18 cellular contexts compared by ENCODE assay signal in the genomic region with DNA sequence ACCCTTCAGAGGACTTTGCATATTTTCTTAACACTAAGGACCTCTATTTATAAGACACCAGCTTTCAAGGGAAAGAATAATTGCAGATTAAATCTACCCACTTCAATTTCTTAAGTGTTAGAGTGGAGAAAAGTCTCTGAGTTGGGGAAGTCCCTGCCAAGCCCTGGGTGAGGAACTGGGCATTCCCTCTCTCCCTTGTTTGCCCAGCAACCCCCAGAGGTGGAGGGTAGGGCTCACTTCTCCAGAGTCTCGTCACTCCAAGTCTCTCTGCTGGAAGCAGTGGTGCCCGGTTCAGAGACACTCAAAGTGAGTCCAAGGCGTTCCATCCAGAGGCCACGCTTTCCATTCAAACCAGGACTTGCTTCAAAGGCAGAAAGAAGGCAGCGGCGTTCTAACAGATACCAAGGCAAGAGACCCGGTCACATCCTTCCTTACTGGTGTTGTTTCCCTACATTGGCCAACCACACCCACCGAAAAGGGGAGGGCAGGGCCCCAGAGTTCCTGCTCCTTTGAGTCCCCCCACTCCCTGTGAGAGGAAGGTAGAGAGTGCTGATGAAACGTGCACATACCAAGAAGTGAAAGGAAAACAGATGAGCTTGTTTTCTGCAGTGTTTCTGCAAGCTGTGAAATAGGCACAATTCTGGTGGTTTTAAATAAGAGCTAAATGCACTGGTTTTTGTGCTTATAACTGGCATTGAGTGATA. TPM values are rescaled to one million over a fixed set of nuclear protein-coding genes. Genes with fewer than 3 reads are reported as not detected.
DNase-seq lines count a peak whose midpoint lies in the region; ATAC-seq and TF ChIP-seq lines count a peak whose summit lies in the region.
"Had no signal": no experiment of that assay in that cellular context is flagged by ENCODE, and none has a peak within 500 bp of the region (broad histone marks: within the 10 kb centered on the region; RNA-seq: fewer than 3 reads in every experiment).

No MANE protein-coding gene starts in this region.

- peak overlapping the region; percentile 20 to 48 for H3K27ac ChIP-seq in left lung
- H3K27ac ChIP-seq in vagina: peak overlapping the region; percentile 30
- H3K27ac ChIP-seq: right lobe of liver had no signal

- H3K36me3 ChIP-seq in left lung: no peaks in the 10 kb centered on the region
- H3K36me3 ChIP-seq in vagina: no peaks in the 10 kb centered on the region
- H3K36me3 ChIP-seq: heart right ventricle, right lobe of liver had no signal

- no peak for TF ChIP-seq POLR2A in vagina (IDR thresholded peaks at IDR 0.05)

- ATAC-seq in left lung (peak; percentile 79), GM21526 (IDR thresholded peaks at IDR 0.05; ENCODE audit: low FRiP score, unreplicated experiment) (no peak), GM19397 (IDR thresholded peaks at IDR 0.05; ENCODE audit: unreplicated experiment) (no peak)
- ATAC-seq: effector memory CD8-positive, alpha-beta T cell had no signal

- no peak for TF ChIP-seq CTCF in left lung (IDR thresholded peaks at IDR 0.05)
- no peak for TF ChIP-seq CTCF in vagina (IDR thresholded peaks at IDR 0.05)
- no peak for TF ChIP-seq CTCF in progenitor cell of endocrine pancreas (IDR thresholded peaks at IDR 0.05; ENCODE audit: unreplicated experiment)

- POLR2A ChIA-PET in activated CD4-positive, alpha-beta memory T cell treated with anti-CD3 and anti-CD28 coated beads for 36 hours (lab: Charles Lee): interaction anchor here (0.6 kb wide), 1 partner anchor 194 kb away, joined by 3 read pairs; no protein-coding TSS in a partner anchor

- H3K9me3 ChIP-seq in left lung: no peaks in the 10 kb centered on the region
- no peaks in the 10 kb centered on the region for H3K9me3 ChIP-seq in vagina
- H3K9me3 ChIP-seq: heart right ventricle, right lobe of liver had no signal

- H3K4me3 Mint-ChIP-seq in activated CD4-positive, alpha-beta memory T cell treated with anti-CD3 and anti-CD28 coated beads for 36 hours: peak overlapping the region; percentile 52
- H3K4me3 Mint-ChIP-seq in progenitor cell of endocrine pancreas (ENCODE audit: low read depth): no peak overlapping the region
- H3K4me3 Mint-ChIP-seq: effector memory CD8-positive, alpha-beta T cell; type B pancreatic cell had no signal

- H3K27me3 ChIP-seq in left lung (peaks cover 0 to 20% of the 10 kb centered on the region in 2 donors), vagina (no peaks in the 10 kb centered on the region)
- H3K27me3 ChIP-seq: right lobe of liver had no signal

- H3K27ac Mint-ChIP-seq in activated CD4-positive, alpha-beta memory T cell treated with anti-CD3 and anti-CD28 coated beads for 36 hours: peak overlapping the region; percentile 23
- no peak overlapping the region for H3K27ac Mint-ChIP-seq in progenitor cell of endocrine pancreas
- H3K27ac Mint-ChIP-seq: CD14-positive monocyte; effector memory CD8-positive, alpha-beta T cell; type B pancreatic cell had no signal

- intact Hi-C loops in activated CD4-positive, alpha-beta memory T cell treated with anti-CD3 and anti-CD28 coated beads for 36 hours (cut with micrococcal nuclease): loop anchor here (10.0 kb wide), 1 partner anchor 954 kb away; no protein-coding TSS in a partner anchor
- intact Hi-C loops in left lung (cut with DNase I): no loop called here
- intact Hi-C loops in vagina (cut with DNase I): no loop called here

- peak; percentile 18 for DNase-seq in stimulated activated CD4-positive, alpha-beta T cell treated with anti-CD3 and anti-CD28 coated beads, Interleukin-15, amount 100 ng/mL, for 24 hours
- no peak for DNase-seq in stimulated activated CD4-positive, alpha-beta T cell treated with anti-CD3 and anti-CD28 coated beads, Interleukin-12 subunit alpha, Interleukin-12 subunit beta, amount 100 ng/mL, for 4 hours
- DNase-seq in activated CD4-positive, alpha-beta memory T cell treated with anti-CD3 and anti-CD28 coated beads for 36 hours: peak; percentile 34
- DNase-seq in left lung (peak in 1 of 2 donors; percentile 81), vagina (ENCODE audit: extremely low spot score in 2 of 2) (no peak), progenitor cell of endocrine pancreas (ENCODE audit: low spot score, unreplicated experiment) (no peak)
- DNase-seq: aorta; effector memory CD8-positive, alpha-beta T cell; HCEC 1CT; KG1; right lobe of liver had no signal

- H3K4me1 ChIP-seq in left lung (peaks cover 2 to 17% of the 10 kb centered on the region in 2 donors), vagina (peaks cover 6% of the 10 kb centered on the region)

- CTCF ChIA-PET in activated CD4-positive, alpha-beta memory T cell treated with anti-CD3 and anti-CD28 coated beads for 36 hours (lab: Charles Lee): no interaction called here

- peaks cover 9% of the 10 kb centered on the region for H3K27me3 Mint-ChIP-seq in activated CD4-positive, alpha-beta memory T cell treated with anti-CD3 and anti-CD28 coated beads for 36 hours
- peaks cover 29% of the 10 kb centered on the region for H3K27me3 Mint-ChIP-seq in progenitor cell of endocrine pancreas

- H3K4me1 Mint-ChIP-seq in activated CD4-positive, alpha-beta memory T cell treated with anti-CD3 and anti-CD28 coated beads for 36 hours (ENCODE audit: low read depth): peaks cover 16% of the 10 kb centered on the region
- H3K4me1 Mint-ChIP-seq in progenitor cell of endocrine pancreas (ENCODE audit: low read depth): peaks cover 10% of the 10 kb centered on the region

- no peak overlapping the region for H3K4me3 ChIP-seq in left lung
- no peak overlapping the region for H3K4me3 ChIP-seq in vagina
- H3K4me3 ChIP-seq: heart right ventricle, right lobe of liver had no signal

- no peaks in the 10 kb centered on the region for H3K9me3 Mint-ChIP-seq in activated CD4-positive, alpha-beta memory T cell treated with anti-CD3 and anti-CD28 coated beads for 36 hours
- H3K9me3 Mint-ChIP-seq in progenitor cell of endocrine pancreas (ENCODE audit: low read depth): peaks cover 4% of the 10 kb centered on the region
- H3K9me3 Mint-ChIP-seq: effector memory CD8-positive, alpha-beta T cell; type B pancreatic cell had no signal

- no peaks in the 10 kb centered on the region for H3K36me3 Mint-ChIP-seq in activated CD4-positive, alpha-beta memory T cell treated with anti-CD3 and anti-CD28 coated beads for 36 hours
- no peaks in the 10 kb centered on the region for H3K36me3 Mint-ChIP-seq in progenitor cell of endocrine pancreas (ENCODE audit: insufficient read depth)
- H3K36me3 Mint-ChIP-seq: CD14-positive monocyte, type B pancreatic cell had no signal

RNA-seq across cellular contexts. Expression of gene BDKRB2, which starts 6.1 kb away (rescaled TPM):
- total RNA-seq in activated CD4-positive, alpha-beta memory T cell treated with anti-CD3 and anti-CD28 coated beads for 36 hours: under 1 TPM in 1 of 2 experiments, not detected in 1; 0.12 TPM
- total RNA-seq in left lung (1 to 10 TPM in 1 of 2 donors, under 1 TPM in 1; 0.81 to 1.9 TPM), vagina (23.3 TPM), progenitor cell of endocrine pancreas (0.36 and 0.42 TPM in 2 replicates)
- total RNA-seq: activated CD8-positive, alpha-beta memory T cell treated with anti-CD3 and anti-CD28 coated beads for 36 hours; SK-MEL-5 had no signal

RNA-seq across cellular contexts. Expression of gene BDKRB1, which starts 57.4 kb away (rescaled TPM):
- not detected for total RNA-seq in activated CD4-positive, alpha-beta memory T cell treated with anti-CD3 and anti-CD28 coated beads for 36 hours
- total RNA-seq in left lung (under 1 TPM in 1 of 2 donors, not detected in 1; 0.35 TPM), vagina (2.5 TPM), progenitor cell of endocrine pancreas (not detected in 2 replicates)
- total RNA-seq: activated CD8-positive, alpha-beta memory T cell treated with anti-CD3 and anti-CD28 coated beads for 36 hours had no signal

Comparison
In these comparisons a context has a peak if more than half of its experiments do, and no peak if none do; other contexts are left out.
1. DNase-seq: peak in stimulated activated CD4-positive, alpha-beta T cell treated with anti-CD3 and anti-CD28 coated beads, Interleukin-15, amount 100 ng/mL, for 24 hours (single experiment) and activated CD4-positive, alpha-beta memory T cell treated with anti-CD3 and anti-CD28 coated beads for 36 hours (single experiment); none in stimulated activated CD4-positive, alpha-beta T cell treated with anti-CD3 and anti-CD28 coated beads, Interleukin-12 subunit alpha, Interleukin-12 subunit beta, amount 100 ng/mL, for 4 hours (single experiment), vagina (0 of 2) and progenitor cell of endocrine pancreas (single experiment).